Comparison of ENCODE assay signal across 16 cellular contexts in genomic region chr1:37456614-37457013, GRCh38. TPM values are rescaled to one million over a fixed set of nuclear protein-coding genes. Genes with fewer than 3 reads are reported as not detected.
DNase-seq lines count a peak whose midpoint lies in the region; ATAC-seq and TF ChIP-seq lines count a peak whose summit lies in the region.
"Had no signal": no experiment of that assay in that cellular context is flagged by ENCODE, and none has a peak within 500 bp of the region (broad histone marks: within the 10 kb centered on the region; RNA-seq: fewer than 3 reads in every experiment).

No MANE protein-coding gene starts in this region.

- peaks cover 10% of the 10 kb centered on the region for H3K4me1 Mint-ChIP-seq in stimulated activated naive CD8-positive, alpha-beta T cell treated with anti-CD3 and anti-CD28 coated beads, Interleukin-15, Interleukin-2, amounts not matched to agents 100 ng/mL and 50 ng/mL, for 24 hours (ENCODE audit: low read depth)
- peaks cover 14% of the 10 kb centered on the region for H3K4me1 Mint-ChIP-seq in stimulated activated naive CD8-positive, alpha-beta T cell treated with anti-CD3 and anti-CD28 coated beads, Interleukin-15, amount 100 ng/mL, for 72 hours
- peaks cover 33% of the 10 kb centered on the region for H3K4me1 Mint-ChIP-seq in dendritic cell treated with granulocyte-macrophage colony-stimulating factor and Interleukin-4, amounts not matched to agents 40 ng/mL and 50 ng/mL, for 4 days (ENCODE audit: low read depth)
- H3K4me1 Mint-ChIP-seq in progenitor cell of endocrine pancreas (ENCODE audit: low read depth): no peaks in the 10 kb centered on the region

- H3K27ac Mint-ChIP-seq in stimulated activated naive CD8-positive, alpha-beta T cell treated with anti-CD3 and anti-CD28 coated beads, Interleukin-15, Interleukin-2, amounts not matched to agents 100 ng/mL and 50 ng/mL, for 24 hours: peak overlapping the region; percentile 29
- H3K27ac Mint-ChIP-seq in stimulated activated naive CD8-positive, alpha-beta T cell treated with anti-CD3 and anti-CD28 coated beads, Interleukin-15, amount 100 ng/mL, for 72 hours: no peak overlapping the region
- peak overlapping the region; percentile 39 for H3K27ac Mint-ChIP-seq in dendritic cell treated with granulocyte-macrophage colony-stimulating factor and Interleukin-4, amounts not matched to agents 40 ng/mL and 50 ng/mL, for 4 days
- H3K27ac Mint-ChIP-seq in progenitor cell of endocrine pancreas: no peak overlapping the region
- H3K27ac Mint-ChIP-seq: H9, IgD-negative memory B cell had no signal

- no peaks in the 10 kb centered on the region for H3K36me3 Mint-ChIP-seq in stimulated activated naive CD8-positive, alpha-beta T cell treated with anti-CD3 and anti-CD28 coated beads, Interleukin-15, Interleukin-2, amounts not matched to agents 100 ng/mL and 50 ng/mL, for 24 hours (ENCODE audit: low read depth)
- H3K36me3 Mint-ChIP-seq in dendritic cell treated with granulocyte-macrophage colony-stimulating factor and Interleukin-4, amounts not matched to agents 40 ng/mL and 50 ng/mL, for 4 days (ENCODE audit: low read depth): peaks cover 55% of the 10 kb centered on the region
- H3K36me3 Mint-ChIP-seq in progenitor cell of endocrine pancreas (ENCODE audit: insufficient read depth): no peaks in the 10 kb centered on the region
- H3K36me3 Mint-ChIP-seq: IgD-negative memory B cell had no signal

- intact Hi-C loops in dendritic cell treated with granulocyte-macrophage colony-stimulating factor and Interleukin-4, amounts not matched to agents 40 ng/mL and 50 ng/mL, for 4 days (cut with micrococcal nuclease): loop anchor here (2.0 to 5.0 kb wide), 3 partner anchors 16 to 96 kb away; partner anchors contain the start of gene SNIP1

- POLR2A ChIA-PET in RWPE1 (lab: Yijun Ruan, JAX; ENCODE audit: low non-redundant PET): no interaction called here

- H3K27ac ChIP-seq in RWPE1: peak overlapping the region; percentile 61
- H3K27ac ChIP-seq: BLaER1 had no signal

- TF ChIP-seq CTCF in RWPE1 (conservative IDR thresholded peaks at IDR 0.05; ENCODE audit: low read depth) (no peak), progenitor cell of endocrine pancreas (IDR thresholded peaks at IDR 0.05; ENCODE audit: unreplicated experiment) (no peak)

- no peak for ATAC-seq in stimulated activated naive CD8-positive, alpha-beta T cell treated with anti-CD3 and anti-CD28 coated beads, Interleukin-15, amount 100 ng/mL, for 72 hours
- ATAC-seq: GM12878, HepG2 had no signal

- DNase-seq in stimulated activated naive CD8-positive, alpha-beta T cell treated with anti-CD3 and anti-CD28 coated beads, Interleukin-15, amount 100 ng/mL, for 72 hours: no peak
- no peak for DNase-seq in RWPE1 (ENCODE audit: low spot score)
- no peak for DNase-seq in progenitor cell of endocrine pancreas (ENCODE audit: low spot score, unreplicated experiment)
- no peak for DNase-seq in NOMO-1 (lab: John Stamatoyannopoulos, UW; ENCODE audit: unreplicated experiment in 2 of 2)
- DNase-seq: CD8-positive, alpha-beta memory T cell; COR-L47; DMS 273 treated with DMSO at 0.1 percent for 48 hours; DND-41; EL; H9 had no signal

- no peak overlapping the region for H3K4me3 Mint-ChIP-seq in stimulated activated naive CD8-positive, alpha-beta T cell treated with anti-CD3 and anti-CD28 coated beads, Interleukin-15, Interleukin-2, amounts not matched to agents 100 ng/mL and 50 ng/mL, for 24 hours
- H3K4me3 Mint-ChIP-seq in stimulated activated naive CD8-positive, alpha-beta T cell treated with anti-CD3 and anti-CD28 coated beads, Interleukin-15, amount 100 ng/mL, for 72 hours: no peak overlapping the region
- no peak overlapping the region for H3K4me3 Mint-ChIP-seq in dendritic cell treated with granulocyte-macrophage colony-stimulating factor and Interleukin-4, amounts not matched to agents 40 ng/mL and 50 ng/mL, for 4 days
- H3K4me3 Mint-ChIP-seq in progenitor cell of endocrine pancreas (ENCODE audit: low read depth): no peak overlapping the region
- H3K4me3 Mint-ChIP-seq: CD8-positive, alpha-beta memory T cell; H9; IgD-negative memory B cell had no signal

- no peaks in the 10 kb centered on the region for H3K9me3 Mint-ChIP-seq in stimulated activated naive CD8-positive, alpha-beta T cell treated with anti-CD3 and anti-CD28 coated beads, Interleukin-15, Interleukin-2, amounts not matched to agents 100 ng/mL and 50 ng/mL, for 24 hours
- H3K9me3 Mint-ChIP-seq in stimulated activated naive CD8-positive, alpha-beta T cell treated with anti-CD3 and anti-CD28 coated beads, Interleukin-15, amount 100 ng/mL, for 72 hours: no peaks in the 10 kb centered on the region
- H3K9me3 Mint-ChIP-seq in dendritic cell treated with granulocyte-macrophage colony-stimulating factor and Interleukin-4, amounts not matched to agents 40 ng/mL and 50 ng/mL, for 4 days: no peaks in the 10 kb centered on the region
- H3K9me3 Mint-ChIP-seq in progenitor cell of endocrine pancreas (ENCODE audit: low read depth): no peaks in the 10 kb centered on the region
- H3K9me3 Mint-ChIP-seq: CD8-positive, alpha-beta memory T cell; H9; IgD-negative memory B cell had no signal

- H3K27me3 Mint-ChIP-seq in stimulated activated naive CD8-positive, alpha-beta T cell treated with anti-CD3 and anti-CD28 coated beads, Interleukin-15, Interleukin-2, amounts not matched to agents 100 ng/mL and 50 ng/mL, for 24 hours: no peaks in the 10 kb centered on the region
- no peaks in the 10 kb centered on the region for H3K27me3 Mint-ChIP-seq in stimulated activated naive CD8-positive, alpha-beta T cell treated with anti-CD3 and anti-CD28 coated beads, Interleukin-15, amount 100 ng/mL, for 72 hours
- no peaks in the 10 kb centered on the region for H3K27me3 Mint-ChIP-seq in dendritic cell treated with granulocyte-macrophage colony-stimulating factor and Interleukin-4, amounts not matched to agents 40 ng/mL and 50 ng/mL, for 4 days
- H3K27me3 Mint-ChIP-seq in progenitor cell of endocrine pancreas: peaks cover 3% of the 10 kb centered on the region
- H3K27me3 Mint-ChIP-seq: CD8-positive, alpha-beta memory T cell; IgD-negative memory B cell had no signal

- CTCF ChIA-PET in RWPE1 (lab: Yijun Ruan, JAX): interaction anchor here (0.6 to 4.6 kb wide), 2 partner anchors 29 to 1865 kb away, joined by 3 to 43 read pairs; no protein-coding TSS in a partner anchor

RNA-seq across cellular contexts. Expression of gene ZC3H12A, which starts 17.8 kb away (rescaled TPM):
- total RNA-seq in progenitor cell of endocrine pancreas: 3.0 TPM in 2 replicates

RNA-seq across cellular contexts. Expression of gene MEAF6, which starts 58.0 kb away (rescaled TPM):
- 78.2 and 83.1 TPM in 2 replicates for total RNA-seq in progenitor cell of endocrine pancreas

Comparison
In these comparisons a context has a peak if more than half of its experiments do, and no peak if none do; other contexts are left out.
1. H3K27ac Mint-ChIP-seq: peak in stimulated activated naive CD8-positive, alpha-beta T cell treated with anti-CD3 and anti-CD28 coated beads, Interleukin-15, Interleukin-2, amounts not matched to agents 100 ng/mL and 50 ng/mL, for 24 hours (single experiment) and dendritic cell treated with granulocyte-macrophage colony-stimulating factor and Interleukin-4, amounts not matched to agents 40 ng/mL and 50 ng/mL, for 4 days (single experiment); none in stimulated activated naive CD8-positive, alpha-beta T cell treated with anti-CD3 and anti-CD28 coated beads, Interleukin-15, amount 100 ng/mL, for 72 hours (0 of 2) and progenitor cell of endocrine pancreas (single experiment).